16 cellular contexts compared by ENCODE assay signal in the genomic region with DNA sequence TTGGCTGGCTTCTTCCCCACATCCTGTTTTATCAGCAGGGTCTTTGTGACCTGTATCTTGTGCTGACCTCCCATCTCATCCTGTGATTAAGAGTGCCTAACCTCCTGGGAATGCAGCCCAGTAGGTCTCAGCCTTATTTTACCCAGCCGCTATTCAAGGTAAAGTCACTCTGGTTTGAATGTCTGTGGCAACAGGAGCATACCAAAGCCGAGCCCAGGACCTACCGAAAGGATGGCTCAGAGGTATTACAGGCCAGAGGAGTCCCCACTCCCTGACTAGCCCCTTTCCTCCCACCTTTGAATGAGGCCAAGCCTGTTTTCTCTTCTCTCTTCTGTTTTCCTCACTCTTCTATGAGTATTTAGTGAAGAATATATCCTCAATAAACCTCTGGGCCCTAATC.
DNase-seq lines count a peak whose midpoint lies in the region; ATAC-seq and TF ChIP-seq lines count a peak whose summit lies in the region.
"Had no signal": no experiment of that assay in that cellular context is flagged by ENCODE, and none has a peak within 500 bp of the region (broad histone marks: within the 10 kb centered on the region; RNA-seq: fewer than 3 reads in every experiment).

No MANE protein-coding gene starts in this region.

- H3K14ac ChIP-seq in trophoblast cell (ENCODE audit: low read length), result no peak overlapping the region

- no peak overlapping the region for H2BK120ac ChIP-seq in trophoblast cell (ENCODE audit: insufficient read depth, low read length, poor library complexity)

- H3K4me3 Mint-ChIP-seq in GM23338 (peak overlapping the region; percentile 4; the same call in 1 of the 3 replicates), WTC11 (no peak overlapping the region; the same call in 1 of the 2 replicates)
- no peak overlapping the region for H3K4me3 Mint-ChIP-seq in activated naive CD8-positive, alpha-beta T cell treated with anti-CD3 and anti-CD28 coated beads, Interleukin-2, amount 50 U/mL, for 24 hours
- H3K4me3 Mint-ChIP-seq: CD8-positive, alpha-beta memory T cell; IgD-negative memory B cell had no signal

- no peaks in the 10 kb centered on the region for H4K20me1 ChIP-seq in GM23338 (replicated peaks; ENCODE audit: insufficient read depth)
- H4K20me1 ChIP-seq: BLaER1 had no signal

- peak overlapping the region; percentile 16 for H3K4me2 ChIP-seq in GM23338
- no peak overlapping the region for H3K4me2 ChIP-seq in trophoblast cell (ENCODE audit: low read length)
- H3K4me2 ChIP-seq: BLaER1 had no signal

- no peaks in the 10 kb centered on the region for H3K79me2 ChIP-seq in GM23338 (replicated peaks; ENCODE audit: insufficient read depth)
- no peaks in the 10 kb centered on the region for H3K79me2 ChIP-seq in trophoblast cell (ENCODE audit: control insufficient read depth, insufficient read depth, low read length, poor library complexity)

- peaks cover 42% of the 10 kb centered on the region for H3K9me3 Mint-ChIP-seq in GM23338
- peaks cover 38% of the 10 kb centered on the region for H3K9me3 Mint-ChIP-seq in WTC11
- H3K9me3 Mint-ChIP-seq in activated naive CD8-positive, alpha-beta T cell treated with anti-CD3 and anti-CD28 coated beads, Interleukin-2, amount 50 U/mL, for 24 hours, result peaks cover 24% of the 10 kb centered on the region

- H3K4me1 Mint-ChIP-seq in GM23338 (peaks cover 25% of the 10 kb centered on the region), WTC11 (peaks cover 37% of the 10 kb centered on the region)
- no peaks in the 10 kb centered on the region for H3K4me1 Mint-ChIP-seq in activated naive CD8-positive, alpha-beta T cell treated with anti-CD3 and anti-CD28 coated beads, Interleukin-2, amount 50 U/mL, for 24 hours
- H3K4me1 Mint-ChIP-seq: CD8-positive, alpha-beta memory T cell; IgD-negative memory B cell had no signal

- POLR2A ChIA-PET in WTC11 (lab: Charles Lee), result no interaction called here

- no peak overlapping the region for H3K23ac ChIP-seq in trophoblast cell (ENCODE audit: low read length)

- H3K36me3 Mint-ChIP-seq in GM23338 (ENCODE audit: low read depth) (peaks cover 43% of the 10 kb centered on the region), WTC11 (peaks cover 37% of the 10 kb centered on the region)
- H3K36me3 Mint-ChIP-seq in activated naive CD8-positive, alpha-beta T cell treated with anti-CD3 and anti-CD28 coated beads, Interleukin-2, amount 50 U/mL, for 24 hours (ENCODE audit: low read depth), result no peaks in the 10 kb centered on the region
- H3K36me3 Mint-ChIP-seq: CD8-positive, alpha-beta memory T cell; IgD-negative memory B cell had no signal

- H3K9ac ChIP-seq in iPS-20b (ENCODE audit: low read depth, low read length) (peak overlapping the region; percentile 13; the same call in 1 of the 2 replicates), trophoblast cell (ENCODE audit: low read length) (no peak overlapping the region)
- H3K9ac ChIP-seq: BLaER1 had no signal

- peak overlapping the region; percentile 61; the same call in 1 of the 2 replicates for H3K27ac Mint-ChIP-seq in GM23338
- peak overlapping the region; percentile 99 for H3K27ac Mint-ChIP-seq in WTC11
- no peak overlapping the region for H3K27ac Mint-ChIP-seq in activated naive CD8-positive, alpha-beta T cell treated with anti-CD3 and anti-CD28 coated beads, Interleukin-2, amount 50 U/mL, for 24 hours
- H3K27ac Mint-ChIP-seq: CD8-positive, alpha-beta memory T cell; IgD-negative memory B cell had no signal

- H3K27ac ChIP-seq in GM23338 (ENCODE audit: low read depth) (peak overlapping the region; percentile 91), iPS-20b (ENCODE audit: low read length) (peak overlapping the region; percentile 52), trophoblast cell (ENCODE audit: low read depth, low read length) (no peak overlapping the region)
- H3K27ac ChIP-seq: BLaER1 had no signal

- H3K4me3 ChIP-seq in GM23338 (peak overlapping the region; percentile 13; the same call in 1 of the 2 replicates), iPS-20b (ENCODE audit: low read length) (no peak overlapping the region), trophoblast cell (ENCODE audit: low read depth, low read length) (no peak overlapping the region)
- H3K4me3 ChIP-seq: BLaER1 had no signal

- no peak overlapping the region for H2BK12ac ChIP-seq in trophoblast cell (ENCODE audit: low read length)

- CTCF ChIA-PET in WTC11 (lab: Charles Lee), result no interaction called here

- H3F3A ChIP-seq in GM23338 (replicated peaks; ENCODE audit: low read depth), result 0 out of 2 replicates have a peak, but pooled peaks cover 7% of the 10 kb centered on the region

- peaks cover 32% of the 10 kb centered on the region for H3K9me3 ChIP-seq in iPS-20b (ENCODE audit: insufficient read depth, low read depth, low read length)
- no peaks in the 10 kb centered on the region for H3K9me3 ChIP-seq in trophoblast cell (ENCODE audit: insufficient read depth, low read depth, low read length)
- H3K9me3 ChIP-seq: Caco-2 had no signal

- H3K18ac ChIP-seq in trophoblast cell (ENCODE audit: low read length), result no peak overlapping the region

- no peak overlapping the region for H4K91ac ChIP-seq in trophoblast cell (ENCODE audit: low read depth, low read length)

- peak; percentile 67 for ATAC-seq in GM23338
- ATAC-seq in WTC11, result peak; percentile 25
- ATAC-seq in activated naive CD8-positive, alpha-beta T cell treated with anti-CD3 and anti-CD28 coated beads, Interleukin-2, amount 50 U/mL, for 24 hours, result no peak
- no peak for ATAC-seq in GM21447 (IDR thresholded peaks at IDR 0.05; ENCODE audit: unreplicated experiment)

- TF ChIP-seq CTCF in GM23338 (conservative IDR thresholded peaks at IDR 0.05; ENCODE audit: low read depth in 2 of 2) (no peak), WTC11 (IDR thresholded peaks at IDR 0.05) (no peak)

- H4K8ac ChIP-seq in trophoblast cell (ENCODE audit: low read depth, low read length), result no peak overlapping the region

- no CpG with 5 or more reads among the region's 3 CpGs for WGBS in trophoblast cell (ENCODE audit: extremely low coverage, insufficient coverage, insufficient read length)

- no peak overlapping the region for H4K12ac ChIP-seq in trophoblast cell (ENCODE audit: low read depth, low read length)

- H3K27me3 Mint-ChIP-seq in GM23338 (ENCODE audit: insufficient read depth, low read depth, poor library complexity), result peaks cover 16% of the 10 kb centered on the region
- peaks cover 13% of the 10 kb centered on the region; the same call in 1 of the 2 replicates for H3K27me3 Mint-ChIP-seq in WTC11 (ENCODE audit: low read depth)
- H3K27me3 Mint-ChIP-seq in activated naive CD8-positive, alpha-beta T cell treated with anti-CD3 and anti-CD28 coated beads, Interleukin-2, amount 50 U/mL, for 24 hours, result no peaks in the 10 kb centered on the region
- H3K27me3 Mint-ChIP-seq: CD8-positive, alpha-beta memory T cell; IgD-negative memory B cell had no signal

- H2AFZ ChIP-seq in GM23338 (no peak overlapping the region), trophoblast cell (ENCODE audit: insufficient read depth, low read length, poor library complexity) (no peak overlapping the region)

- H3K9me2 ChIP-seq in GM23338 (ENCODE audit: insufficient read depth), result peaks cover 11% of the 10 kb centered on the region; the same call in 1 of the 2 replicates

- H2AK5ac ChIP-seq in trophoblast cell (ENCODE audit: low read length), result no peak overlapping the region

- no peak overlapping the region for H3K4ac ChIP-seq in trophoblast cell (ENCODE audit: low read depth, low read length)

- DNase-seq in GM23338 (ENCODE audit: low spot score) (peak; percentile 12), WTC11 (ENCODE audit: low spot score) (no peak), trophoblast cell (peak; percentile 51 to 61)
- DNase-seq in activated naive CD8-positive, alpha-beta T cell treated with anti-CD3 and anti-CD28 coated beads, Interleukin-2, amount 50 U/mL, for 24 hours, result no peak
- no peak for DNase-seq in stimulated activated CD4-positive, alpha-beta T cell treated with anti-CD3 and anti-CD28 coated beads, Interleukin-2, amount 100 ng/mL, for 24 hours
- DNase-seq: 8988T; AML-193; Caco-2; CD8-positive, alpha-beta memory T cell; DND-41; GF-D8; H7 had no signal

- H3K36me3 ChIP-seq in GM23338 (ENCODE audit: insufficient read depth) (peaks cover 14% of the 10 kb centered on the region), iPS-20b (ENCODE audit: insufficient read depth, low read depth, low read length) (no peaks in the 10 kb centered on the region), trophoblast cell (ENCODE audit: control insufficient read depth in 1 of 2, insufficient read depth in 2 of 2, low read length in 2 of 2) (no peaks in the 10 kb centered on the region)
- H3K36me3 ChIP-seq: BLaER1 had no signal

- no peaks in the 10 kb centered on the region for H3K79me1 ChIP-seq in trophoblast cell (ENCODE audit: low read length)

- H3K4me1 ChIP-seq in GM23338 (ENCODE audit: insufficient read depth) (peaks cover 18% of the 10 kb centered on the region), iPS-20b (ENCODE audit: insufficient read depth, low read length) (peaks cover 19% of the 10 kb centered on the region), trophoblast cell (ENCODE audit: control insufficient read depth in 1 of 2, insufficient read depth in 2 of 2, low read length in 2 of 2) (no peaks in the 10 kb centered on the region)
- H3K4me1 ChIP-seq: BLaER1, Caco-2 had no signal

- H2BK5ac ChIP-seq in trophoblast cell (ENCODE audit: low read depth, low read length, poor library complexity), result no peak overlapping the region

- no peaks in the 10 kb centered on the region for H3K27me3 ChIP-seq in GM23338 (ENCODE audit: insufficient read depth)
- no peaks in the 10 kb centered on the region for H3K27me3 ChIP-seq in iPS-20b (ENCODE audit: insufficient read depth, low read length)
- no peaks in the 10 kb centered on the region for H3K27me3 ChIP-seq in trophoblast cell (ENCODE audit: insufficient read depth, low read length)
- H3K27me3 ChIP-seq: BLaER1 had no signal

TF ChIP-seq in GM23338, 12 proteins besides CTCF, POLR2A, EP300 and RAD21 (continues in another document):
- TF ChIP-seq NANOG (IDR thresholded peaks at IDR 0.05; ENCODE audit: borderline replicate concordance), result no peak

TF ChIP-seq in WTC11, 78 proteins besides CTCF, POLR2A, EP300 and RAD21 (continues in another document):
- TF ChIP-seq ZNF121 (CRISPR knock-in tag; IDR thresholded peaks at IDR 0.05) (no peak), IRF2 (CRISPR knock-in tag; IDR thresholded peaks at IDR 0.05; ENCODE audit: borderline replicate concordance, low read depth) (no peak)
- TF ChIP-seq, protein P1, sequence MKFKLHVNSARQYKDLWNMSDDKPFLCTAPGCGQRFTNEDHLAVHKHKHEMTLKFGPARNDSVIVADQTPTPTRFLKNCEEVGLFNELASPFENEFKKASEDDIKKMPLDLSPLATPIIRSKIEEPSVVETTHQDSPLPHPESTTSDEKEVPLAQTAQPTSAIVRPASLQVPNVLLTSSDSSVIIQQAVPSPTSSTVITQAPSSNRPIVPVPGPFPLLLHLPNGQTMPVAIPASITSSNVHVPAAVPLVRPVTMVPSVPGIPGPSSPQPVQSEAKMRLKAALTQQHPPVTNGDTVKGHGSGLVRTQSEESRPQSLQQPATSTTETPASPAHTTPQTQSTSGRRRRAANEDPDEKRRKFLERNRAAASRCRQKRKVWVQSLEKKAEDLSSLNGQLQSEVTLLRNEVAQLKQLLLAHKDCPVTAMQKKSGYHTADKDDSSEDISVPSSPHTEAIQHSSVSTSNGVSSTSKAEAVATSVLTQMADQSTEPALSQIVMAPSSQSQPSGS (CRISPR knock-in tag; IDR thresholded peaks at IDR 0.05; ENCODE audit: borderline replicate concordance, low read depth), result no peak

Comparison
In these comparisons a context has a peak if more than half of its experiments do, and no peak if none do; other contexts are left out.
1. ATAC-seq: peak in GM23338 (single experiment) and WTC11 (single experiment); none in activated naive CD8-positive, alpha-beta T cell treated with anti-CD3 and anti-CD28 coated beads, Interleukin-2, amount 50 U/mL, for 24 hours (single experiment) and GM21447 (single experiment).
2. DNase-seq: peak in GM23338 (single experiment) and trophoblast cell (2 of 2); none in WTC11 (single experiment), activated naive CD8-positive, alpha-beta T cell treated with anti-CD3 and anti-CD28 coated beads, Interleukin-2, amount 50 U/mL, for 24 hours (single experiment) and stimulated activated CD4-positive, alpha-beta T cell treated with anti-CD3 and anti-CD28 coated beads, Interleukin-2, amount 100 ng/mL, for 24 hours (0 of 2).